In the genomic region with DNA sequence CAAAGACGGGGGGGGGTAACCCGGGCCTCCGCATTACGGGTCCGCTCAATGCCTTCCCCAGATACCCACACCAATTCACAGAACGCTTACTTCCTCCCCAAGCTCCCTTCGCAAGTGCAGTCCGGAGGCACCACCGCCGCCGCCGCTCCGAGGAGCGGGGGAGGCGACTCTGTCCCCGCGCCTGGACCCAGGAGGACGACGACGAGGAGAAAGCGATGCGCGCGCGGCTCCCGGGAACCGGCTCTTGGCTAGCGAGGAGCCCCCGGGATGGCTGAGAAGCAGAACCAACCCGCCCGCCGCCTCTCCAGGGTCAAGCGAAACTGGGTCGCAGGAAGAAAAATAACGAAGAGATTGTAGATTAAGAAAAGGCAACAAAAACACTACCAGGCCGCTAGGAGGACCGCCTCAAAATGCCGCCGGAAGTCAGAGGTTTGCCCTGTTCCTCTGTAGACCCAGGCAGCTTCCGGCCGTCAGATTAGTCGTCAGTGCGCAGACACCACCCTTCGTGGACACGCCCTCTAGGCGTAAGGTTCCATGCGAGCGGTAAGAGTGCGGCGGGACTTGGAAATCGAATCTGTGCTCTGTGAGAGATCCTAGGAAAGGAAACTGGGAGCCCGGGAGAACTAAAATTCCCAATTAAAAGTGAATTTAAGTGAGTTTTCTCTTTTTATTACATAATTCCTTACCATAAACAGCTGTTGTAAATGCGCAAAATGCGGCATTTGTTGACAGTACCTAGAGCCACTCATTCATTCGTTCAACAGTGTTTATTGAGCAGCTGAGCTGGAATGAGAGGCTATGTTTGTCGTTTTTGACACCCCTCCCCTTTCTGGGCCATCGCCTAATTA, we compare ENCODE assay signal across 8 cellular contexts. TPM values are rescaled to one million over a fixed set of nuclear protein-coding genes. Genes with fewer than 3 reads are reported as not detected.
DNase-seq lines count a peak whose midpoint lies in the region; ATAC-seq, FAIRE-seq and TF ChIP-seq lines count a peak whose summit lies in the region.

A gene with protein sequence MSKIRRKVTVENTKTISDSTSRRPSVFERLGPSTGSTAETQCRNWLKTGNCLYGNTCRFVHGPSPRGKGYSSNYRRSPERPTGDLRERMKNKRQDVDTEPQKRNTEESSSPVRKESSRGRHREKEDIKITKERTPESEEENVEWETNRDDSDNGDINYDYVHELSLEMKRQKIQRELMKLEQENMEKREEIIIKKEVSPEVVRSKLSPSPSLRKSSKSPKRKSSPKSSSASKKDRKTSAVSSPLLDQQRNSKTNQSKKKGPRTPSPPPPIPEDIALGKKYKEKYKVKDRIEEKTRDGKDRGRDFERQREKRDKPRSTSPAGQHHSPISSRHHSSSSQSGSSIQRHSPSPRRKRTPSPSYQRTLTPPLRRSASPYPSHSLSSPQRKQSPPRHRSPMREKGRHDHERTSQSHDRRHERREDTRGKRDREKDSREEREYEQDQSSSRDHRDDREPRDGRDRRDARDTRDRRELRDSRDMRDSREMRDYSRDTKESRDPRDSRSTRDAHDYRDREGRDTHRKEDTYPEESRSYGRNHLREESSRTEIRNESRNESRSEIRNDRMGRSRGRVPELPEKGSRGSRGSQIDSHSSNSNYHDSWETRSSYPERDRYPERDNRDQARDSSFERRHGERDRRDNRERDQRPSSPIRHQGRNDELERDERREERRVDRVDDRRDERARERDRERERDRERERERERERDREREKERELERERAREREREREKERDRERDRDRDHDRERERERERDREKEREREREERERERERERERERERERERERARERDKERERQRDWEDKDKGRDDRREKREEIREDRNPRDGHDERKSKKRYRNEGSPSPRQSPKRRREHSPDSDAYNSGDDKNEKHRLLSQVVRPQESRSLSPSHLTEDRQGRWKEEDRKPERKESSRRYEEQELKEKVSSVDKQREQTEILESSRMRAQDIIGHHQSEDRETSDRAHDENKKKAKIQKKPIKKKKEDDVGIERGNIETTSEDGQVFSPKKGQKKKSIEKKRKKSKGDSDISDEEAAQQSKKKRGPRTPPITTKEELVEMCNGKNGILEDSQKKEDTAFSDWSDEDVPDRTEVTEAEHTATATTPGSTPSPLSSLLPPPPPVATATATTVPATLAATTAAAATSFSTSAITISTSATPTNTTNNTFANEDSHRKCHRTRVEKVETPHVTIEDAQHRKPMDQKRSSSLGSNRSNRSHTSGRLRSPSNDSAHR (N-terminal part only) (minus strand): TSS at position 433 of the 848 bp plus-strand sequence. CDS start 7,239 bp downstream, outside the sequence.

- DNase-seq in AG08395 (ENCODE audit: low spot score) (peak; percentile 97), NCI-H2227 (lab: John Stamatoyannopoulos, UW; ENCODE audit: unreplicated experiment) (peak; percentile 92), WERI-Rb-1 (peak; percentile 95), mammary epithelial cell (peak; percentile 95), iPS-NIHi11 (ENCODE audit: low spot score) (peak; percentile 95), small intestine (peak; percentile 97)

- H3K4me1 ChIP-seq in mammary epithelial cell (ENCODE audit: insufficient read depth, low read length) (peaks cover 24% of the 10 kb centered on the region), small intestine (ENCODE audit: control insufficient read depth in 2 of 2, insufficient read depth in 1 of 2, low read depth in 1 of 2, low read length in 1 of 2) (peaks cover 2% of the 10 kb centered on the region in 2 donors)

- H3K27me3 ChIP-seq in WERI-Rb-1 (ENCODE audit: insufficient read depth, low read depth, severe bottlenecking) (no peaks in the 10 kb centered on the region), mammary epithelial cell (ENCODE audit: insufficient read depth, low read length) (no peaks in the 10 kb centered on the region), small intestine (ENCODE audit: control insufficient read depth in 2 of 2, insufficient read depth in 2 of 2, low read length in 2 of 2) (no peaks in the 10 kb centered on the region)

- WGBS in mammary epithelial cell (ENCODE audit: low coverage, missing lambda C conversion rate) = 2% methylated on average over 41 of the region's 57 CpGs
- WGBS in small intestine, 3 donors = 0% methylated on average over 55 to 57 of the region's 57 CpGs

- in situ Hi-C loops in mammary epithelial cell (cut with MboI; ENCODE audit: low sequenced_read_pairs in 2 of 2) = no loop called here

- H3K27ac ChIP-seq in WERI-Rb-1 (peak within 1 kb of the TSS; percentile 89), mammary epithelial cell (ENCODE audit: insufficient read depth, low read depth, low read length) (peak within 1 kb of the TSS; percentile 89), small intestine (ENCODE audit: low read depth in 1 of 2, low read length in 1 of 2) (peak within 1 kb of the TSS; percentile 96 to 97)

- H3K9me3 ChIP-seq in WERI-Rb-1 (ENCODE audit: severe bottlenecking) (no peaks in the 10 kb centered on the region), mammary epithelial cell (replicated peaks; ENCODE audit: insufficient read depth, low read length) (no peaks in the 10 kb centered on the region), small intestine (ENCODE audit: control insufficient read depth, low read depth) (no peaks in the 10 kb centered on the region)

- CTCF ChIA-PET in mammary epithelial cell (lab: Charles Lee; ENCODE audit: low non-redundant PET) = interaction anchor here (0.6 to 0.8 kb wide), 2 partner anchors 10 to 246 kb away, joined by 3 to 7 read pairs; no protein-coding TSS in a partner anchor

- no peaks in the 10 kb centered on the region for H4K20me1 ChIP-seq in mammary epithelial cell (ENCODE audit: insufficient read depth, low read length)

- peak; percentile 97 for ATAC-seq in GM18873 (IDR thresholded peaks at IDR 0.05; ENCODE audit: low FRiP score, unreplicated experiment)
- peak; percentile 99 for ATAC-seq in HG03139 (IDR thresholded peaks at IDR 0.05; ENCODE audit: unreplicated experiment)

- intact Hi-C loops in mammary epithelial cell (cut with micrococcal nuclease) = loop anchor here (2.0 kb wide), 1 partner anchor 68 kb away; no protein-coding TSS in a partner anchor

- H2AFZ ChIP-seq in mammary epithelial cell (ENCODE audit: low read depth, low read length) = peak within 1 kb of the TSS; percentile 97

- H3K36me3 ChIP-seq in WERI-Rb-1 = peaks cover 3% of the 10 kb centered on the region; the same call in 1 of the 2 replicates
- H3K36me3 ChIP-seq in mammary epithelial cell (ENCODE audit: insufficient read depth, low read length) = no peaks in the 10 kb centered on the region
- H3K36me3 ChIP-seq in small intestine (ENCODE audit: control insufficient read depth in 2 of 2, insufficient read depth in 2 of 2, low read length in 2 of 2) = no peaks in the 10 kb centered on the region

- TF ChIP-seq CTCF in WERI-Rb-1 (IDR thresholded peaks at IDR 0.05; ENCODE audit: low read depth, low read length) (peak; percentile 26; the same call in 1 of the 2 replicates), mammary epithelial cell (conservative IDR thresholded peaks at IDR 0.05 in 1 of 2, IDR thresholded peaks at IDR 0.05 in 1 of 2; ENCODE audit: extremely low read depth in 1 of 2, insufficient read depth in 1 of 2, low read depth in 1 of 2, low read length in 2 of 2) (peak in 1 of 2 donors; percentile 39)

- H3K4me3 ChIP-seq in WERI-Rb-1 (ENCODE audit: low read depth, low read length) = peak within 1 kb of the TSS; percentile 86
- peak within 1 kb of the TSS; percentile 79 to 93 (median 86) for H3K4me3 ChIP-seq in mammary epithelial cell (replicated peaks in 1 of 3; ENCODE audit: insufficient read depth in 1 of 3, low read depth in 2 of 3, low read length in 3 of 3)
- peak within 1 kb of the TSS; percentile 86 to 89 for H3K4me3 ChIP-seq in small intestine (ENCODE audit: low read depth in 1 of 2, low read length in 2 of 2)

- H3K79me2 ChIP-seq in mammary epithelial cell (ENCODE audit: insufficient read depth, low read length) = peaks cover 63% of the 10 kb centered on the region

- dilution Hi-C loops in mammary epithelial cell (cut with HindIII; ENCODE audit: low sequenced_read_pairs) = no loop called here

- H3K4me2 ChIP-seq in mammary epithelial cell (ENCODE audit: insufficient read depth, low read depth, low read length) = peak within 1 kb of the TSS; percentile 98

- BruUV-seq in mammary epithelial cell (replicated peaks; lab: Mats Ljungman, UMichigan) = no TSS peak

- peak; percentile 61 for FAIRE-seq in small intestine (lab: Jason Lieb, UNC)

- H3K9ac ChIP-seq in mammary epithelial cell (ENCODE audit: insufficient read depth, low read length) = peak within 1 kb of the TSS; percentile 86

RNA-seq across cellular contexts. Expression of the gene that starts here (rescaled TPM):
- 10 to 100 TPM; 14.7 to 36.7 TPM for total RNA-seq in mammary epithelial cell
- polyA plus RNA-seq in mammary epithelial cell = 2.2 TPM
- 12.5 TPM for polyA minus RNA-seq in mammary epithelial cell
- 10 to 100 TPM in 2 of 3 donors, 1 to 10 TPM in 1; 9.2 to 11.4 (median 10.2) TPM for polyA plus RNA-seq in small intestine

Comparison
In these comparisons a context has a peak if more than half of its experiments do, and no peak if none do; other contexts are left out.
1. Peak in every context shown above with its lines: DNase-seq, ATAC-seq, H3K4me3 ChIP-seq and H3K27ac ChIP-seq.